In genomic region chr13:79682164-79682563, GRCh38 we compare ENCODE assay signal across 37 cellular contexts.
"Had no signal": no experiment of that assay in that cellular context is flagged by ENCODE, and none has a peak within 500 bp of the region (broad histone marks: within the 10 kb centered on the region; RNA-seq: fewer than 3 reads in every experiment).

No MANE protein-coding gene starts in this region.

- FAIRE-seq: bronchial epithelial cell, TTC549 had no signal

- H3K27me3 Mint-ChIP-seq: activated B cell treated with CpG ODN at 0.5 μM for 24 hours; activated naive CD4-positive, alpha-beta T cell treated with anti-CD3 and anti-CD28 coated beads, Interleukin-2, amount 10 ng/mL, durations not matched to agents 7 days and 5 days; activated T-cell treated with anti-CD3 and anti-CD28 coated beads, Interleukin-2, amount 50 U/mL, for 24 hours had no signal

- H3K27ac Mint-ChIP-seq: activated B cell treated with CpG ODN at 0.5 μM for 24 hours; activated CD4-positive, alpha-beta memory T cell treated with anti-CD3 and anti-CD28 coated beads, Interleukin-2, amount 10 ng/mL, durations not matched to agents 7 days and 5 days; activated CD4-positive, alpha-beta T cell treated with anti-CD3 and anti-CD28 coated beads, Interleukin-2, amount 10 ng/mL, durations not matched to agents 24 days and 14 days; activated CD8-positive, alpha-beta memory T cell treated with anti-CD3 and anti-CD28 coated beads, Interleukin-2, amount 10 ng/mL, durations not matched to agents 7 days and 5 days; activated CD8-positive, alpha-beta T cell treated with anti-CD3 and anti-CD28 coated beads, Interleukin-2, amount 10 ng/mL, durations not matched to agents 7 days and 5 days; activated naive CD4-positive, alpha-beta T cell treated with anti-CD3 and anti-CD28 coated beads, Interleukin-2, amount 10 ng/mL, durations not matched to agents 7 days and 5 days; activated naive CD4-positive, alpha-beta T cell treated with anti-CD3 and anti-CD28 coated beads, Interleukin-2, amount 50 U/mL, for 24 hours; activated naive CD8-positive, alpha-beta T cell; activated naive CD8-positive, alpha-beta T cell treated with anti-CD3 and anti-CD28 coated beads, Interleukin-2, amount 10 ng/mL, durations not matched to agents 7 days and 5 days; activated naive CD8-positive, alpha-beta T cell treated with anti-CD3 and anti-CD28 coated beads, Interleukin-2, amount 50 U/mL, for 24 hours; activated T-cell treated with anti-CD3 and anti-CD28 coated beads, Interleukin-2, amount 50 U/mL, for 24 hours; activated T-helper 2 cell treated with anti-CD3 and anti-CD28 coated beads, Interferon-gamma antibody, Interleukin-2, Interleukin-4, amounts not matched to agents 10 μg/mL and 5 μg/mL and 100 μg/mL, durations not matched to agents 14 hours and 24 hours and 36 hours; brain; T-helper 1 cell treated with Interleukin-12 subunit alpha and Interleukin-12 subunit beta and Interleukin-4 antibody, amounts not matched to agents 30 μg/mL and 1 μg/mL, for 36 hours; T-helper 2 cell treated with Interferon-gamma antibody and Interleukin-4, amounts not matched to agents 5 μg/mL and 100 μg/mL, for 36 hours had no signal

- H3K27ac ChIP-seq: ascending aorta, cardiac muscle cell, VCaP had no signal

- H3K36me3 Mint-ChIP-seq: activated CD8-positive, alpha-beta memory T cell treated with anti-CD3 and anti-CD28 coated beads, Interleukin-2, amount 10 ng/mL, durations not matched to agents 7 days and 5 days; activated naive CD4-positive, alpha-beta T cell treated with anti-CD3 and anti-CD28 coated beads, Interleukin-2, amount 10 ng/mL, durations not matched to agents 7 days and 5 days; activated naive CD4-positive, alpha-beta T cell treated with anti-CD3 and anti-CD28 coated beads, Interleukin-2, amount 50 U/mL, for 24 hours; activated naive CD8-positive, alpha-beta T cell; activated naive CD8-positive, alpha-beta T cell treated with anti-CD3 and anti-CD28 coated beads, Interleukin-2, amount 10 ng/mL, durations not matched to agents 7 days and 5 days had no signal

- H3K9me3 ChIP-seq: ascending aorta had no signal

- DNase-seq: activated B cell treated with CpG ODN at 0.5 μM for 24 hours; activated CD4-positive, alpha-beta memory T cell treated with anti-CD3 and anti-CD28 coated beads, Interleukin-2, amount 10 ng/mL, durations not matched to agents 7 days and 5 days; activated CD4-positive, alpha-beta T cell treated with anti-CD3 and anti-CD28 coated beads for 4 hours; activated CD4-positive, alpha-beta T cell treated with anti-CD3 and anti-CD28 coated beads, Interleukin-2, amount 10 ng/mL, durations not matched to agents 24 days and 14 days; activated CD4-positive, alpha-beta T cell treated with anti-CD3 and anti-CD28 coated beads, Interleukin-2, amount 50 U/mL, for 1 hour; activated CD4-positive, alpha-beta T cell treated with anti-CD3 and anti-CD28 coated beads, Interleukin-2, amount 50 U/mL, for 4 hours; activated CD4-positive, CD25-positive, alpha-beta regulatory T cell treated with anti-CD3 and anti-CD28 coated beads, Interleukin-2, amount 50 U/mL, for 72 hours; activated CD8-positive, alpha-beta memory T cell treated with anti-CD3 and anti-CD28 coated beads for 24 hours; activated CD8-positive, alpha-beta memory T cell treated with anti-CD3 and anti-CD28 coated beads, Interleukin-2, amount 10 ng/mL, durations not matched to agents 7 days and 5 days; activated CD8-positive, alpha-beta memory T cell treated with anti-CD3 and anti-CD28 coated beads, Interleukin-2, amount 50 U/mL, for 48 hours; activated CD8-positive, alpha-beta T cell treated with anti-CD3 and anti-CD28 coated beads, Interleukin-2, amount 10 ng/mL, durations not matched to agents 7 days and 5 days; activated effector memory CD4-positive, alpha-beta T cell treated with Interleukin-2 at 50 U/mL for 16 hours; activated gamma-delta T cell; activated naive CD4-positive, alpha-beta T cell treated with anti-CD3 and anti-CD28 coated beads, Interleukin-2, amount 10 ng/mL, durations not matched to agents 7 days and 5 days; activated naive CD4-positive, alpha-beta T cell treated with Interleukin-2 at 50 U/mL for 16 hours; activated naive CD8-positive, alpha-beta T cell treated with anti-CD3 and anti-CD28 coated beads, Interleukin-2, amount 10 ng/mL, durations not matched to agents 7 days and 5 days; activated naive CD8-positive, alpha-beta T cell treated with anti-CD3 and anti-CD28 coated beads, Interleukin-2, amount 50 U/mL, for 24 hours; activated T-cell treated with anti-CD3 and anti-CD28 coated beads, Interleukin-2, amount 50 U/mL, for 24 hours; activated T-cell treated with anti-CD3 and anti-CD28 coated beads, Interleukin-2, amount 50 U/mL, for 48 hours; amygdala; anterior cingulate cortex; central memory CD4-positive, alpha-beta T cell; SW 1271; T-helper 1 cell; T-helper 2 cell; T-helper 9 cell had no signal

- H3K4me3 ChIP-seq: ascending aorta, cardiac muscle cell had no signal

- H3K36me3 ChIP-seq: ascending aorta, cardiac muscle cell had no signal

- H3K9me3 Mint-ChIP-seq: activated CD4-positive, alpha-beta memory T cell treated with anti-CD3 and anti-CD28 coated beads, Interleukin-2, amount 10 ng/mL, durations not matched to agents 7 days and 5 days; activated CD4-positive, alpha-beta T cell treated with anti-CD3 and anti-CD28 coated beads, Interleukin-2, amount 10 ng/mL, durations not matched to agents 24 days and 14 days; activated naive CD4-positive, alpha-beta T cell treated with anti-CD3 and anti-CD28 coated beads, Interleukin-2, amount 10 ng/mL, durations not matched to agents 7 days and 5 days; activated naive CD8-positive, alpha-beta T cell treated with anti-CD3 and anti-CD28 coated beads, Interleukin-2, amount 10 ng/mL, durations not matched to agents 7 days and 5 days; activated T-helper 2 cell treated with anti-CD3 and anti-CD28 coated beads, Interferon-gamma antibody, Interleukin-2, Interleukin-4, amounts not matched to agents 10 μg/mL and 5 μg/mL and 100 μg/mL, durations not matched to agents 14 hours and 24 hours and 36 hours; T-helper 1 cell treated with Interleukin-12 subunit alpha and Interleukin-12 subunit beta and Interleukin-4 antibody, amounts not matched to agents 30 μg/mL and 1 μg/mL, for 36 hours; T-helper 2 cell treated with Interferon-gamma antibody and Interleukin-4, amounts not matched to agents 5 μg/mL and 100 μg/mL, for 36 hours had no signal

- H3K4me1 ChIP-seq: ascending aorta had no signal

- H3K27me3 ChIP-seq: ascending aorta, cardiac muscle cell had no signal

- ATAC-seq: activated CD8-positive, alpha-beta memory T cell treated with anti-CD3 and anti-CD28 coated beads, Interleukin-2, amount 10 ng/mL, durations not matched to agents 7 days and 5 days; activated CD8-positive, alpha-beta T cell treated with anti-CD3 and anti-CD28 coated beads, Interleukin-2, amount 10 ng/mL, durations not matched to agents 7 days and 5 days; activated naive CD8-positive, alpha-beta T cell treated with anti-CD3 and anti-CD28 coated beads, Interleukin-2, amount 50 U/mL, for 24 hours had no signal

- H3K4me3 Mint-ChIP-seq: activated B cell treated with CpG ODN at 0.5 μM for 24 hours; activated CD4-positive, alpha-beta memory T cell treated with anti-CD3 and anti-CD28 coated beads, Interleukin-2, amount 10 ng/mL, durations not matched to agents 7 days and 5 days; activated CD4-positive, alpha-beta T cell treated with anti-CD3 and anti-CD28 coated beads, Interleukin-2, amount 10 ng/mL, durations not matched to agents 24 days and 14 days; activated CD8-positive, alpha-beta memory T cell treated with anti-CD3 and anti-CD28 coated beads, Interleukin-2, amount 10 ng/mL, durations not matched to agents 7 days and 5 days; activated CD8-positive, alpha-beta T cell treated with anti-CD3 and anti-CD28 coated beads, Interleukin-2, amount 10 ng/mL, durations not matched to agents 7 days and 5 days; activated naive CD4-positive, alpha-beta T cell treated with anti-CD3 and anti-CD28 coated beads, Interleukin-2, amount 10 ng/mL, durations not matched to agents 7 days and 5 days; activated naive CD4-positive, alpha-beta T cell treated with anti-CD3 and anti-CD28 coated beads, Interleukin-2, amount 50 U/mL, for 24 hours; activated naive CD8-positive, alpha-beta T cell; activated naive CD8-positive, alpha-beta T cell treated with anti-CD3 and anti-CD28 coated beads, Interleukin-2, amount 10 ng/mL, durations not matched to agents 7 days and 5 days; activated naive CD8-positive, alpha-beta T cell treated with anti-CD3 and anti-CD28 coated beads, Interleukin-2, amount 50 U/mL, for 24 hours; activated T-cell treated with anti-CD3 and anti-CD28 coated beads, Interleukin-2, amount 50 U/mL, for 24 hours; brain; T-helper 1 cell treated with Interleukin-12 subunit alpha and Interleukin-12 subunit beta and Interleukin-4 antibody, amounts not matched to agents 30 μg/mL and 1 μg/mL, for 36 hours; T-helper 2 cell treated with Interferon-gamma antibody and Interleukin-4, amounts not matched to agents 5 μg/mL and 100 μg/mL, for 36 hours had no signal

- H3K4me1 Mint-ChIP-seq: activated B cell treated with CpG ODN at 0.5 μM for 24 hours; activated CD4-positive, alpha-beta memory T cell treated with anti-CD3 and anti-CD28 coated beads, Interleukin-2, amount 10 ng/mL, durations not matched to agents 7 days and 5 days; activated CD4-positive, alpha-beta T cell treated with anti-CD3 and anti-CD28 coated beads, Interleukin-2, amount 10 ng/mL, durations not matched to agents 24 days and 14 days; activated CD8-positive, alpha-beta memory T cell treated with anti-CD3 and anti-CD28 coated beads, Interleukin-2, amount 10 ng/mL, durations not matched to agents 7 days and 5 days; activated naive CD4-positive, alpha-beta T cell treated with anti-CD3 and anti-CD28 coated beads, Interleukin-2, amount 10 ng/mL, durations not matched to agents 7 days and 5 days; activated naive CD4-positive, alpha-beta T cell treated with anti-CD3 and anti-CD28 coated beads, Interleukin-2, amount 50 U/mL, for 24 hours; activated naive CD8-positive, alpha-beta T cell treated with anti-CD3 and anti-CD28 coated beads, Interleukin-2, amount 10 ng/mL, durations not matched to agents 7 days and 5 days; activated naive CD8-positive, alpha-beta T cell treated with anti-CD3 and anti-CD28 coated beads, Interleukin-2, amount 50 U/mL, for 24 hours had no signal
